ENCODE assay signal across 29 cellular contexts in the genomic region with DNA sequence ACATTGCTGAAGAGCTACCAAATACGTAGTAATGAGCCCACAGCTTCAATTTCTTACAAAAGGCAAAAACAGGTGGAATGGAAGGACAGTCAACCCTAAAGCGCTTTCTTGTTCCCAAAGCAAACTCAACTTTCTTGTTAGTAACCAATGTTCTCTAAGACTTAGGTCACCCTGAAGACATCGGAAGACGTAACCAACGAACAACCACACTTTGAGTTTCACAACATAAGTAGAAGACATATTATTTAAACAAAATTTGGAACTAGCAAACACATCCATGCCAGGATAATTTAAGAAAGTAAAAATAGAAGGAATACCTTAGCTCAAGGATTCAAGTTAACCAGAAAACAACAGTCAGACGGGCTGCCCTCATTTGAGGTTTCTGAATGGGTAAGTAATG. TPM values are rescaled to one million over a fixed set of nuclear protein-coding genes. Genes with fewer than 3 reads are reported as not detected.
A peak's percentile ranks its signal among the peaks of the same experiment; 100 is the strongest.
DNase-seq lines count a peak whose midpoint lies in the region; ATAC-seq and TF ChIP-seq lines count a peak whose summit lies in the region.
"Had no signal": no experiment of that assay in that cellular context is flagged by ENCODE, and none has a peak within 500 bp of the region (broad histone marks: within the 10 kb centered on the region; RNA-seq: fewer than 3 reads in every experiment).

No MANE protein-coding gene starts in this region.

- no peak for DNase-seq in SK-N-SH
- no peak for DNase-seq in aorta
- no peak for DNase-seq in NCI-H1694 treated with DMSO at 0.1 percent for 48 hours (lab: John Stamatoyannopoulos, UW)
- DNase-seq in activated naive CD4-positive, alpha-beta T cell treated with anti-CD3 and anti-CD28 coated beads, Interleukin-2, amount 50 U/mL, for 72 hours (ENCODE audit: low spot score in 2 of 2), result no peak
- DNase-seq: 8988T; activated CD4-positive, alpha-beta T cell treated with anti-CD3 and anti-CD28 coated beads for 4 hours; activated CD8-positive, alpha-beta memory T cell treated with anti-CD3 and anti-CD28 coated beads for 24 hours; activated gamma-delta T cell; activated naive CD8-positive, alpha-beta T cell treated with anti-CD3 and anti-CD28 coated beads, Interleukin-2, amount 50 U/mL, for 24 hours; COR-L47; DMS79; left lung; mesendoderm; NCI-H1436 treated with DMSO at 0.1 percent for 48 hours; NCI-H446; NCI-H748 treated with DMSO at 0.1 percent for 48 hours; Peyer's patch; SHP77 treated with DMSO at 0.1 percent for 48 hours; SW 1271 had no signal

- no peaks in the 10 kb centered on the region for H3K9me2 ChIP-seq in SK-N-SH

- no peaks in the 10 kb centered on the region for H3K27me3 ChIP-seq in SK-N-SH (ENCODE audit: insufficient read depth)
- H3K27me3 ChIP-seq in liver (ENCODE audit: control insufficient read depth in 4 of 4, insufficient read depth in 4 of 4, low read length in 3 of 4), result no peaks in the 10 kb centered on the region
- H3K27me3 ChIP-seq in rectal smooth muscle tissue (ENCODE audit: control insufficient read depth, insufficient read depth, low read length), result no peaks in the 10 kb centered on the region
- H3K27me3 ChIP-seq in aorta (ENCODE audit: control insufficient read depth in 1 of 2, insufficient read depth in 2 of 2, low read length in 1 of 2), result no peaks in the 10 kb centered on the region
- H3K27me3 ChIP-seq: left lung, neutrophil, Peyer's patch, suprapubic skin had no signal

- H4K20me1 ChIP-seq in SK-N-SH (ENCODE audit: insufficient read depth), result no peaks in the 10 kb centered on the region

- H3K36me3 Mint-ChIP-seq in activated naive CD4-positive, alpha-beta T cell treated with anti-CD3 and anti-CD28 coated beads, Interleukin-2, amount 50 U/mL, for 72 hours, result no peaks in the 10 kb centered on the region
- H3K36me3 Mint-ChIP-seq: stimulated activated memory B cell treated with anti-CD40 and anti-IgM and Interleukin-4, amounts not matched to agents 10 μg/mL and 1 μg/mL and 100 μg/mL, for 72 hours had no signal

- no peaks in the 10 kb centered on the region for H3K9me3 Mint-ChIP-seq in activated naive CD4-positive, alpha-beta T cell treated with anti-CD3 and anti-CD28 coated beads, Interleukin-2, amount 50 U/mL, for 72 hours
- H3K9me3 Mint-ChIP-seq: activated naive CD8-positive, alpha-beta T cell treated with anti-CD3 and anti-CD28 coated beads, Interleukin-2, amount 50 U/mL, for 24 hours; stimulated activated memory B cell treated with anti-CD40 and anti-IgM and Interleukin-4, amounts not matched to agents 10 μg/mL and 1 μg/mL and 100 μg/mL, for 72 hours had no signal

- H3K4me3 ChIP-seq in SK-N-SH (ENCODE audit: low read depth in 2 of 2, low read length in 1 of 2) (no peak overlapping the region), liver (ENCODE audit: low read depth in 1 of 3, low read length in 3 of 3) (no peak overlapping the region), rectal smooth muscle tissue (ENCODE audit: low read length) (peak overlapping the region; percentile 28), aorta (ENCODE audit: low read length in 2 of 2) (no peak overlapping the region)
- H3K4me3 ChIP-seq: HAP-1, left lung, Peyer's patch, prostate gland, suprapubic skin had no signal

- POLR2A ChIA-PET in SK-N-SH (lab: Yijun Ruan, JAX), result interaction anchor here (0.7 kb wide), 1 partner anchor 1001 kb away, joined by 3 read pairs; no protein-coding TSS in a partner anchor

- H3K36me3 ChIP-seq in SK-N-SH (replicated peaks in 1 of 2; ENCODE audit: control insufficient read depth in 1 of 2, insufficient read depth in 2 of 2, low read length in 1 of 2) (no peaks in the 10 kb centered on the region), liver (ENCODE audit: control insufficient read depth in 4 of 4, insufficient read depth in 3 of 4, low read depth in 1 of 4, low read length in 3 of 4) (no peaks in the 10 kb centered on the region), rectal smooth muscle tissue (ENCODE audit: control insufficient read depth, insufficient read depth, low read length) (no peaks in the 10 kb centered on the region), aorta (ENCODE audit: control insufficient read depth in 1 of 2, insufficient read depth in 2 of 2, low read length in 1 of 2) (no peaks in the 10 kb centered on the region)
- H3K36me3 ChIP-seq: HAP-1, left lung, neutrophil, Peyer's patch, prostate gland, suprapubic skin had no signal

- TF ChIP-seq EP300 in SK-N-SH (IDR thresholded peaks at IDR 0.05; ENCODE audit: borderline replicate concordance in 1 of 2, low read depth in 1 of 2, low read length in 1 of 2), result no peak

- H3K27ac Mint-ChIP-seq in activated naive CD4-positive, alpha-beta T cell treated with anti-CD3 and anti-CD28 coated beads, Interleukin-2, amount 50 U/mL, for 72 hours, result peak overlapping the region in 1 of 2 donors; percentile 51
- H3K27ac Mint-ChIP-seq: activated naive CD8-positive, alpha-beta T cell treated with anti-CD3 and anti-CD28 coated beads, Interleukin-2, amount 50 U/mL, for 24 hours; stimulated activated memory B cell treated with anti-CD40 and anti-IgM and Interleukin-4, amounts not matched to agents 10 μg/mL and 1 μg/mL and 100 μg/mL, for 72 hours had no signal

- intact Hi-C loops in aorta (cut with DNase I), result no loop called here

- no peak for ATAC-seq in SK-N-SH treated with all-trans-retinoic acid at 6 μM for 48 hours
- ATAC-seq in aorta (ENCODE audit: low FRiP score), result no peak
- ATAC-seq in activated naive CD4-positive, alpha-beta T cell treated with anti-CD3 and anti-CD28 coated beads, Interleukin-2, amount 50 U/mL, for 72 hours, result no peak
- ATAC-seq in HG02588 (IDR thresholded peaks at IDR 0.05; ENCODE audit: unreplicated experiment), result no peak
- ATAC-seq: activated naive CD8-positive, alpha-beta T cell treated with anti-CD3 and anti-CD28 coated beads, Interleukin-2, amount 50 U/mL, for 24 hours; left lung; stimulated activated memory B cell treated with anti-CD40 and anti-IgM and Interleukin-4, amounts not matched to agents 10 μg/mL and 1 μg/mL and 100 μg/mL, for 72 hours had no signal

- no peaks in the 10 kb centered on the region; the same call in none of the 2 replicates for H3K79me2 ChIP-seq in SK-N-SH (ENCODE audit: insufficient read depth)

- TF ChIP-seq CTCF in SK-N-SH (IDR thresholded peaks at IDR 0.05) (no peak), liver (IDR thresholded peaks at IDR 0.05; ENCODE audit: low read depth, low read length, missing input control) (no peak)

- CTCF ChIA-PET in SK-N-SH (lab: Yijun Ruan, JAX), result interaction anchor here (0.8 to 2.8 kb wide), 8 partner anchors 9 to 216 kb away, joined by 3 to 7 read pairs (median 4); no protein-coding TSS in a partner anchor

- H3K9ac ChIP-seq in SK-N-SH (no peak overlapping the region), liver (ENCODE audit: low read depth in 1 of 2, low read length in 2 of 2) (no peak overlapping the region), rectal smooth muscle tissue (ENCODE audit: low read length) (no peak overlapping the region)

- 0 out of 2 replicates have a peak overlapping the region, but pooled peaks have one; percentile 69 for H3K4me2 ChIP-seq in SK-N-SH

- TF ChIP-seq RAD21 in SK-N-SH (IDR thresholded peaks at IDR 0.05; ENCODE audit: low read length) (no peak), liver (IDR thresholded peaks at IDR 0.05) (no peak)

- H3F3A ChIP-seq in SK-N-SH (replicated peaks; ENCODE audit: insufficient read depth), result peaks cover 3% of the 10 kb centered on the region

- H3K4me1 ChIP-seq in SK-N-SH (ENCODE audit: control insufficient read depth in 1 of 2, insufficient read depth in 2 of 2, low read depth in 1 of 2, low read length in 1 of 2), result peaks cover 12 to 63% of the 10 kb centered on the region in 2 experiments
- H3K4me1 ChIP-seq in liver (ENCODE audit: control insufficient read depth in 4 of 4, insufficient read depth in 4 of 4, low read length in 3 of 4), result peaks cover 19 to 49% (median 34%) of the 10 kb centered on the region in 4 donors
- H3K4me1 ChIP-seq in rectal smooth muscle tissue (ENCODE audit: control insufficient read depth, insufficient read depth, low read length), result peaks cover 32% of the 10 kb centered on the region
- H3K4me1 ChIP-seq in aorta (ENCODE audit: control insufficient read depth in 1 of 2, insufficient read depth in 2 of 2, low read length in 2 of 2), result peaks cover 0 to 14% of the 10 kb centered on the region in 2 donors
- H3K4me1 ChIP-seq: left lung had no signal

- WGBS in SK-N-SH (ENCODE audit: low lambda C conversion rate), result 95% methylated on average over 6 of the region's 6 CpGs
- 88% methylated on average over 6 of the region's 6 CpGs for WGBS in liver
- WGBS in aorta, 2 donors, result 26 to 28% methylated on average over 6 of the region's 6 CpGs

- H3K27ac ChIP-seq in SK-N-SH (ENCODE audit: low read depth in 2 of 2, low read length in 1 of 2) (peak overlapping the region in 1 of 2 experiments; percentile 83; a peak in 2 of 4 replicates), liver (ENCODE audit: low read depth in 1 of 2, low read length in 2 of 2) (peak overlapping the region; percentile 86 to 88), rectal smooth muscle tissue (ENCODE audit: low read depth, low read length) (peak overlapping the region; percentile 88), aorta (ENCODE audit: low read depth in 1 of 2, low read length in 2 of 2) (peak overlapping the region; percentile 83 to 97)
- H3K27ac ChIP-seq: C4-2B, left lung, neutrophil, prostate gland, suprapubic skin had no signal

- H3K9me3 ChIP-seq in SK-N-SH, result no peaks in the 10 kb centered on the region
- H3K9me3 ChIP-seq in liver (ENCODE audit: control insufficient read depth in 4 of 4, low read length in 3 of 4), result no peaks in the 10 kb centered on the region
- no peaks in the 10 kb centered on the region for H3K9me3 ChIP-seq in aorta (ENCODE audit: control insufficient read depth, low read length)
- H3K9me3 ChIP-seq: HAP-1, left lung, neutrophil, Peyer's patch, prostate gland, suprapubic skin had no signal

- no peak overlapping the region for H2AFZ ChIP-seq in SK-N-SH (ENCODE audit: low read depth)

TF ChIP-seq in SK-N-SH, 30 proteins besides CTCF, POLR2A, EP300 and RAD21 (continues in another document):
- TF ChIP-seq FOSL2 (IDR thresholded peaks at IDR 0.05; ENCODE audit: borderline replicate concordance, low read depth), result no peak

TF ChIP-seq in SK-N-SH treated with all-trans-retinoic acid at 6 μM for 48 hours, 23 proteins besides CTCF, POLR2A, EP300 and RAD21 (continues in another document):
- no peak for TF ChIP-seq ZFP30 (CRISPR knock-in tag; IDR thresholded peaks at IDR 0.05)
- TF ChIP-seq BACH2 (CRISPR knock-in tag; IDR thresholded peaks at IDR 0.05; ENCODE audit: borderline replicate concordance), result no peak

TF ChIP-seq in liver, 16 proteins besides CTCF, POLR2A, EP300 and RAD21 (continues in another document):
- TF ChIP-seq HNF4A (conservative IDR thresholded peaks at IDR 0.05) (no peak), RXRA (IDR thresholded peaks at IDR 0.05) (no peak)

RNA-seq across cellular contexts. Expression of gene CNKSR3, which starts 51.0 kb away (rescaled TPM):
- polyA plus RNA-seq in SK-N-SH (2012; rRNA removed) (1.6 TPM in 2 replicates), liver (10 to 100 TPM; 12.3 to 17.7 TPM), aorta (10 to 100 TPM in 1 of 2 donors, 1 to 10 TPM in 1; 9.3 to 12.0 TPM)
- polyA plus RNA-seq in SK-N-SH (2012; cell fraction: cytosol; rRNA removed), result 2.4 and 2.5 TPM in 2 replicates
- polyA plus RNA-seq in SK-N-SH (2012; cell fraction: nucleus; rRNA removed), result 1.7 and 2.8 TPM in 2 replicates
- total RNA-seq in liver (10 to 100 TPM in 1 of 2 donors, 1 to 10 TPM in 1; 6.4 to 22.7 TPM), aorta (10 to 100 TPM; 19.3 to 41.2 TPM)
- under 1 TPM in 1 of 2 donors, not detected in 1; 0.78 TPM for total RNA-seq in activated naive CD4-positive, alpha-beta T cell treated with anti-CD3 and anti-CD28 coated beads, Interleukin-2, amount 50 U/mL, for 72 hours

Comparison
In these comparisons a context has a peak if more than half of its experiments do, and no peak if none do; other contexts are left out.
1. RNA of gene CNKSR3, which starts 51.0 kb away (total RNA-seq): 19.3 to 41.2 TPM in aorta and 6.4 to 22.7 TPM in liver; 0.78 TPM in activated naive CD4-positive, alpha-beta T cell treated with anti-CD3 and anti-CD28 coated beads, Interleukin-2, amount 50 U/mL, for 72 hours; every median in the first group is over 4 times any median in the second.